ENCODE assay signal across 8 cellular contexts in genomic region chr17:752620-753219, GRCh38. TPM values are rescaled to one million over a fixed set of nuclear protein-coding genes. Genes with fewer than 3 reads are reported as not detected.
A peak's percentile ranks its signal among the peaks of the same experiment; 100 is the strongest.
DNase-seq lines count a peak whose midpoint lies in the region; ATAC-seq and TF ChIP-seq lines count a peak whose summit lies in the region.

No MANE protein-coding gene starts in this region.

- H3K4me1 Mint-ChIP-seq in T-helper 1 cell treated with Interleukin-12 subunit alpha and Interleukin-12 subunit beta and Interleukin-4 antibody, amounts not matched to agents 30 μg/mL and 1 μg/mL, for 36 hours (ENCODE audit: low read depth) = peaks cover 26% of the 10 kb centered on the region
- H3K4me1 Mint-ChIP-seq in activated T-helper 2 cell treated with anti-CD3 and anti-CD28 coated beads, Interferon-gamma antibody, Interleukin-2, Interleukin-4, amounts not matched to agents 10 μg/mL and 5 μg/mL and 100 μg/mL, durations not matched to agents 14 hours and 24 hours and 36 hours (ENCODE audit: low read depth) = peaks cover 26% of the 10 kb centered on the region

- no peak for ATAC-seq in HG03469 (IDR thresholded peaks at IDR 0.05; ENCODE audit: unreplicated experiment)

- TF ChIP-seq CTCF in ovary (IDR thresholded peaks at IDR 0.05) = no peak

- peaks cover 8% of the 10 kb centered on the region for H3K9me3 Mint-ChIP-seq in T-helper 1 cell treated with Interleukin-12 subunit alpha and Interleukin-12 subunit beta and Interleukin-4 antibody, amounts not matched to agents 30 μg/mL and 1 μg/mL, for 36 hours
- peaks cover 10% of the 10 kb centered on the region for H3K9me3 Mint-ChIP-seq in activated T-helper 2 cell treated with anti-CD3 and anti-CD28 coated beads, Interferon-gamma antibody, Interleukin-2, Interleukin-4, amounts not matched to agents 10 μg/mL and 5 μg/mL and 100 μg/mL, durations not matched to agents 14 hours and 24 hours and 36 hours

- H3K27me3 Mint-ChIP-seq in T-helper 1 cell treated with Interleukin-12 subunit alpha and Interleukin-12 subunit beta and Interleukin-4 antibody, amounts not matched to agents 30 μg/mL and 1 μg/mL, for 36 hours (ENCODE audit: low read depth) = no peaks in the 10 kb centered on the region
- H3K27me3 Mint-ChIP-seq in activated T-helper 2 cell treated with anti-CD3 and anti-CD28 coated beads, Interferon-gamma antibody, Interleukin-2, Interleukin-4, amounts not matched to agents 10 μg/mL and 5 μg/mL and 100 μg/mL, durations not matched to agents 14 hours and 24 hours and 36 hours (ENCODE audit: low read depth) = no peaks in the 10 kb centered on the region

- 23 to 28% (median 27%) methylated on average over 43 of the region's 43 CpGs for WGBS in ovary, 3 donors

- peak overlapping the region; percentile 91 for H3K4me3 Mint-ChIP-seq in T-helper 1 cell treated with Interleukin-12 subunit alpha and Interleukin-12 subunit beta and Interleukin-4 antibody, amounts not matched to agents 30 μg/mL and 1 μg/mL, for 36 hours
- peak overlapping the region; percentile 89 for H3K4me3 Mint-ChIP-seq in activated T-helper 2 cell treated with anti-CD3 and anti-CD28 coated beads, Interferon-gamma antibody, Interleukin-2, Interleukin-4, amounts not matched to agents 10 μg/mL and 5 μg/mL and 100 μg/mL, durations not matched to agents 14 hours and 24 hours and 36 hours (ENCODE audit: low read depth)

- H3K36me3 ChIP-seq in KOPT-K1 (ENCODE audit: insufficient read depth, low read length) (peaks cover 25% of the 10 kb centered on the region), ovary (no peaks in the 10 kb centered on the region)

- H3K4me1 ChIP-seq in ovary (ENCODE audit: insufficient read depth) = peaks cover 8% of the 10 kb centered on the region

- TF ChIP-seq EP300 in ovary (IDR thresholded peaks at IDR 0.05) = no peak

- H3K9me3 ChIP-seq in KOPT-K1 (ENCODE audit: insufficient read depth, low read length, poor library complexity, severe bottlenecking) (no peaks in the 10 kb centered on the region), ovary (no peaks in the 10 kb centered on the region)

- H3K27ac ChIP-seq in KOPT-K1 (ENCODE audit: low read depth, low read length, poor library complexity, severe bottlenecking) (peak overlapping the region; percentile 90), ovary (peak overlapping the region; percentile 8 to 60)

- H3K27ac Mint-ChIP-seq in T-helper 1 cell treated with Interleukin-12 subunit alpha and Interleukin-12 subunit beta and Interleukin-4 antibody, amounts not matched to agents 30 μg/mL and 1 μg/mL, for 36 hours = peak overlapping the region; percentile 91
- peak overlapping the region; percentile 95 for H3K27ac Mint-ChIP-seq in activated T-helper 2 cell treated with anti-CD3 and anti-CD28 coated beads, Interferon-gamma antibody, Interleukin-2, Interleukin-4, amounts not matched to agents 10 μg/mL and 5 μg/mL and 100 μg/mL, durations not matched to agents 14 hours and 24 hours and 36 hours

- H3K36me3 Mint-ChIP-seq in T-helper 1 cell treated with Interleukin-12 subunit alpha and Interleukin-12 subunit beta and Interleukin-4 antibody, amounts not matched to agents 30 μg/mL and 1 μg/mL, for 36 hours (ENCODE audit: low read depth) = peaks cover 32% of the 10 kb centered on the region
- peaks cover 57% of the 10 kb centered on the region for H3K36me3 Mint-ChIP-seq in activated T-helper 2 cell treated with anti-CD3 and anti-CD28 coated beads, Interferon-gamma antibody, Interleukin-2, Interleukin-4, amounts not matched to agents 10 μg/mL and 5 μg/mL and 100 μg/mL, durations not matched to agents 14 hours and 24 hours and 36 hours (ENCODE audit: low read depth)

- peak overlapping the region; percentile 81 for H3K4me3 ChIP-seq in ovary

- intact Hi-C loops in activated T-helper 2 cell treated with anti-CD3 and anti-CD28 coated beads, Interferon-gamma antibody, Interleukin-2, Interleukin-4, amounts not matched to agents 10 μg/mL and 5 μg/mL and 100 μg/mL, durations not matched to agents 14 hours and 24 hours and 36 hours (cut with micrococcal nuclease) = loop anchor here (1.0 to 5.0 kb wide), 2 partner anchors 38 to 340 kb away; partner anchors contain the start of gene VPS53
- intact Hi-C loops in head of caudate nucleus (cut with DNase I) = no loop called here
- intact Hi-C loops in ovary (cut with DNase I) = no loop called here

- no peaks in the 10 kb centered on the region for H3K27me3 ChIP-seq in ovary

- DNase-seq in T-helper 1 cell (no peak), head of caudate nucleus (peak in 41 of 42 donors; percentile 4 to 72 (median 37)), ovary (peak; percentile 73 to 85 (median 78)), NAMALWA (ENCODE audit: low spot score) (no peak)
- no peak for DNase-seq in activated T-helper 2 cell treated with anti-CD3 and anti-CD28 coated beads, Interferon-gamma antibody, Interleukin-2, Interleukin-4, amounts not matched to agents 10 μg/mL and 5 μg/mL and 100 μg/mL, durations not matched to agents 14 hours and 24 hours and 36 hours (ENCODE audit: low spot score)

- TF ChIP-seq POLR2A in ovary (IDR thresholded peaks at IDR 0.05) = no peak

RNA-seq across cellular contexts. Expression of gene GEMIN4, which starts 0.7 kb away (rescaled TPM):
- 62.8 and 64.2 TPM in 2 replicates for total RNA-seq in activated T-helper 2 cell treated with anti-CD3 and anti-CD28 coated beads, Interferon-gamma antibody, Interleukin-2, Interleukin-4, amounts not matched to agents 10 μg/mL and 5 μg/mL and 100 μg/mL, durations not matched to agents 14 hours and 24 hours and 36 hours
- 10 to 100 TPM; 10.9 to 31.3 (median 24.4) TPM for total RNA-seq in ovary
- 10 to 100 TPM; 10.9 to 13.9 TPM for polyA plus RNA-seq in ovary

RNA-seq across cellular contexts. Expression of gene TLCD3A, which starts 20.3 kb away (rescaled TPM):
- 38.1 and 41.0 TPM in 2 replicates for total RNA-seq in activated T-helper 2 cell treated with anti-CD3 and anti-CD28 coated beads, Interferon-gamma antibody, Interleukin-2, Interleukin-4, amounts not matched to agents 10 μg/mL and 5 μg/mL and 100 μg/mL, durations not matched to agents 14 hours and 24 hours and 36 hours
- 10 to 100 TPM in 5 of 7 donors, 1 to 10 TPM in 2; 3.0 to 17.8 (median 13.1) TPM for total RNA-seq in ovary
- polyA plus RNA-seq in ovary = 10 to 100 TPM in 1 of 2 donors, 1 to 10 TPM in 1; 5.5 to 14.8 TPM

RNA-seq across cellular contexts. Expression of gene GLOD4, which starts 29.4 kb away (rescaled TPM):
- total RNA-seq in activated T-helper 2 cell treated with anti-CD3 and anti-CD28 coated beads, Interferon-gamma antibody, Interleukin-2, Interleukin-4, amounts not matched to agents 10 μg/mL and 5 μg/mL and 100 μg/mL, durations not matched to agents 14 hours and 24 hours and 36 hours = 84.8 and 98.0 TPM in 2 replicates
- total RNA-seq in ovary = 10 to 100 TPM; 22.1 to 66.7 (median 46.0) TPM
- 10 to 100 TPM; 34.9 to 90.6 TPM for polyA plus RNA-seq in ovary

RNA-seq across cellular contexts. Expression of gene MRM3, which starts 29.4 kb away (rescaled TPM):
- total RNA-seq in activated T-helper 2 cell treated with anti-CD3 and anti-CD28 coated beads, Interferon-gamma antibody, Interleukin-2, Interleukin-4, amounts not matched to agents 10 μg/mL and 5 μg/mL and 100 μg/mL, durations not matched to agents 14 hours and 24 hours and 36 hours = 28.4 and 29.3 TPM in 2 replicates
- total RNA-seq in ovary = 10 to 100 TPM; 10.1 to 16.7 (median 14.0) TPM
- 10 to 100 TPM; 12.8 to 13.9 TPM for polyA plus RNA-seq in ovary

RNA-seq across cellular contexts. Expression of gene VPS53, which starts 38.1 kb away (rescaled TPM):
- 84.9 and 86.1 TPM in 2 replicates for total RNA-seq in activated T-helper 2 cell treated with anti-CD3 and anti-CD28 coated beads, Interferon-gamma antibody, Interleukin-2, Interleukin-4, amounts not matched to agents 10 μg/mL and 5 μg/mL and 100 μg/mL, durations not matched to agents 14 hours and 24 hours and 36 hours
- total RNA-seq in ovary = 10 to 100 TPM in 6 of 7 donors, 1 to 10 TPM in 1; 9.3 to 82.1 (median 58.2) TPM
- 10 to 100 TPM in 1 of 2 donors, 1 to 10 TPM in 1; 9.1 to 18.8 TPM for polyA plus RNA-seq in ovary

Comparison
In these comparisons a context has a peak if more than half of its experiments do, and no peak if none do; other contexts are left out.
1. DNase-seq: peak in head of caudate nucleus (41 of 42) and ovary (5 of 5); none in T-helper 1 cell (0 of 5), activated T-helper 2 cell treated with anti-CD3 and anti-CD28 coated beads, Interferon-gamma antibody, Interleukin-2, Interleukin-4, amounts not matched to agents 10 μg/mL and 5 μg/mL and 100 μg/mL, durations not matched to agents 14 hours and 24 hours and 36 hours (single experiment) and NAMALWA (single experiment).